ENCODE assay signal across 16 cellular contexts in the genomic region with DNA sequence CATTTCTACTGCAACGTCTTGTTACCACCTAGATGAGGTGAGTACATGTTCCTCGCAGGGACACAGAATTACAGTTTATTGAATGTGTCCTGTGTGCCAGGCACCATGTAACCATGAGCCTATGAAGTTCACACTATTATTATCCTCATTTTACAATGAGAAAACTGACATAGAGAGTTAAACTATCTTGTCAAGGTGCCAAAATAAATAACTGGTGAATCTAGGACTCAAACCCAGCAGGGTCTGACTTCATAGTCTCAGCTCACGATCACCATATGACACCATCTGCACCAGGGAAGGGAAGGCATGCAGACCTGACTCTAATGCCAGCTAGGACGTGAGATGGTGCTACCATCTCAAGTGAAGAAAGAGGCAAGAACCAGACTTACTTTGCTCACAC. TPM values are rescaled to one million over a fixed set of nuclear protein-coding genes. Genes with fewer than 3 reads are reported as not detected.
A peak's percentile ranks its signal among the peaks of the same experiment; 100 is the strongest.
DNase-seq lines count a peak whose midpoint lies in the region; ATAC-seq, FAIRE-seq and TF ChIP-seq lines count a peak whose summit lies in the region.
"Had no signal": no experiment of that assay in that cellular context is flagged by ENCODE, and none has a peak within 500 bp of the region (broad histone marks: within the 10 kb centered on the region; RNA-seq: fewer than 3 reads in every experiment).

No MANE protein-coding gene starts in this region.

- no peaks in the 10 kb centered on the region for H3K36me3 Mint-ChIP-seq in WTC11
- H3K36me3 Mint-ChIP-seq: CD4-positive, alpha-beta memory T cell had no signal

- POLR2A ChIA-PET in HEK293 (lab: Yijun Ruan, JAX) (interaction anchor here (1.2 kb wide), 1 partner anchor 64 kb away, joined by 4 read pairs; a partner anchor contains a TSS), WTC11 (lab: Charles Lee) (no interaction called here)

- TF ChIP-seq CTCF in HEK293 (tag by site-specific recombination; IDR thresholded peaks at IDR 0.05) (no peak), choroid plexus epithelial cell (conservative IDR thresholded peaks at IDR 0.05; ENCODE audit: low read depth, low read length) (no peak), WTC11 (IDR thresholded peaks at IDR 0.05) (no peak)

- H3K4me3 Mint-ChIP-seq in WTC11 = no peak overlapping the region
- H3K4me3 Mint-ChIP-seq: CD4-positive, alpha-beta memory T cell had no signal

- DNase-seq in Daoy (ENCODE audit: low read depth) (peak; percentile 20), choroid plexus epithelial cell (ENCODE audit: low read depth) (peak; percentile 34), urothelium cell line (ENCODE audit: low spot score) (no peak), WTC11 (ENCODE audit: low spot score) (no peak), DMS53 treated with DMSO at 0.1 percent for 48 hours (lab: John Stamatoyannopoulos, UW; ENCODE audit: unreplicated experiment) (no peak)
- DNase-seq: BE2C; CD4-positive, alpha-beta memory T cell; H7 had no signal

- H3K36me3 ChIP-seq in HEK293 (ENCODE audit: control insufficient read depth in 2 of 2, insufficient read depth in 1 of 2, low read length in 2 of 2) = no peaks in the 10 kb centered on the region
- H3K36me3 ChIP-seq: BE2C had no signal

- no peak for ATAC-seq in WTC11
- ATAC-seq: GM12878, HepG2 had no signal

- CTCF ChIA-PET in HEK293 (lab: Yijun Ruan, JAX) = interaction anchor here (1.1 to 1.2 kb wide), 2 partner anchors 9 to 78 kb away, joined by 3 to 4 read pairs; no protein-coding TSS in a partner anchor
- CTCF ChIA-PET in WTC11 (lab: Charles Lee) = no interaction called here

- FAIRE-seq in urothelium cell line (lab: Jason Lieb, UNC) = peak; percentile 65
- FAIRE-seq: A549, GM12878, GM18507, HepG2, HTR-8/SVneo had no signal

- H3K27ac ChIP-seq in HEK293 (ENCODE audit: extremely low read depth, low read depth, low read length) = no peak overlapping the region
- H3K27ac ChIP-seq: A549, C4-2B had no signal

- no peaks in the 10 kb centered on the region for H3K4me1 Mint-ChIP-seq in WTC11
- H3K4me1 Mint-ChIP-seq: CD4-positive, alpha-beta memory T cell had no signal

- no peaks in the 10 kb centered on the region for H3K4me1 ChIP-seq in HEK293 (ENCODE audit: control insufficient read depth, insufficient read depth, low read length)
- H3K4me1 ChIP-seq: A549, BE2C had no signal

- H3K27me3 Mint-ChIP-seq in WTC11 (ENCODE audit: low read depth) = no peaks in the 10 kb centered on the region

- H3K27ac Mint-ChIP-seq in WTC11 = no peak overlapping the region
- H3K27ac Mint-ChIP-seq: CD4-positive, alpha-beta memory T cell had no signal

- no peaks in the 10 kb centered on the region for H3K9me3 Mint-ChIP-seq in WTC11
- H3K9me3 Mint-ChIP-seq: CD4-positive, alpha-beta memory T cell had no signal

- H3K9me3 ChIP-seq in HEK293 (ENCODE audit: control insufficient read depth, insufficient read depth, low read depth, low read length) = no peaks in the 10 kb centered on the region
- H3K9me3 ChIP-seq: A549, BE2C had no signal

- H3K4me3 ChIP-seq in HEK293 (ENCODE audit: low read depth, low read length) (no peak overlapping the region), choroid plexus epithelial cell (ENCODE audit: low read depth, low read length) (no peak overlapping the region)
- H3K4me3 ChIP-seq: A549, GM12878 had no signal

TF ChIP-seq in HEK293, 187 proteins besides CTCF, POLR2A, EP300 and RAD21 (continues in another document):
- no peak for TF ChIP-seq ZNF280C (tag by site-specific recombination; IDR thresholded peaks at IDR 0.05)
- no peak for TF ChIP-seq ZFHX2 (tag by site-specific recombination; conservative IDR thresholded peaks at IDR 0.05)
- TF ChIP-seq ZNF555 (tag by site-specific recombination; conservative IDR thresholded peaks at IDR 0.05) = no peak
- TF ChIP-seq ZNF521 (tag by site-specific recombination; IDR thresholded peaks at IDR 0.05) = no peak
- TF ChIP-seq SCRT2 (tag by site-specific recombination; IDR thresholded peaks at IDR 0.05) = no peak
- no peak for TF ChIP-seq ZBTB10 (tag by site-specific recombination; IDR thresholded peaks at IDR 0.05)
- TF ChIP-seq FEZF1 (tag by site-specific recombination; IDR thresholded peaks at IDR 0.05) = no peak

TF ChIP-seq in WTC11, 78 proteins besides CTCF, POLR2A, EP300 and RAD21 (continues in another document):
- TF ChIP-seq ZBTB21 (CRISPR knock-in tag; IDR thresholded peaks at IDR 0.05; ENCODE audit: borderline replicate concordance) = no peak
- TF ChIP-seq, protein P1, sequence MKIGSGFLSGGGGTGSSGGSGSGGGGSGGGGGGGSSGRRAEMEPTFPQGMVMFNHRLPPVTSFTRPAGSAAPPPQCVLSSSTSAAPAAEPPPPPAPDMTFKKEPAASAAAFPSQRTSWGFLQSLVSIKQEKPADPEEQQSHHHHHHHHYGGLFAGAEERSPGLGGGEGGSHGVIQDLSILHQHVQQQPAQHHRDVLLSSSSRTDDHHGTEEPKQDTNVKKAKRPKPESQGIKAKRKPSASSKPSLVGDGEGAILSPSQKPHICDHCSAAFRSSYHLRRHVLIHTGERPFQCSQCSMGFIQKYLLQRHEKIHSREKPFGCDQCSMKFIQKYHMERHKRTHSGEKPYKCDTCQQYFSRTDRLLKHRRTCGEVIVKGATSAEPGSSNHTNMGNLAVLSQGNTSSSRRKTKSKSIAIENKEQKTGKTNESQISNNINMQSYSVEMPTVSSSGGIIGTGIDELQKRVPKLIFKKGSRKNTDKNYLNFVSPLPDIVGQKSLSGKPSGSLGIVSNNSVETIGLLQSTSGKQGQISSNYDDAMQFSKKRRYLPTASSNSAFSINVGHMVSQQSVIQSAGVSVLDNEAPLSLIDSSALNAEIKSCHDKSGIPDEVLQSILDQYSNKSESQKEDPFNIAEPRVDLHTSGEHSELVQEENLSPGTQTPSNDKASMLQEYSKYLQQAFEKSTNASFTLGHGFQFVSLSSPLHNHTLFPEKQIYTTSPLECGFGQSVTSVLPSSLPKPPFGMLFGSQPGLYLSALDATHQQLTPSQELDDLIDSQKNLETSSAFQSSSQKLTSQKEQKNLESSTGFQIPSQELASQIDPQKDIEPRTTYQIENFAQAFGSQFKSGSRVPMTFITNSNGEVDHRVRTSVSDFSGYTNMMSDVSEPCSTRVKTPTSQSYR (CRISPR knock-in tag; IDR thresholded peaks at IDR 0.05) = no peak
- TF ChIP-seq, protein P2, sequence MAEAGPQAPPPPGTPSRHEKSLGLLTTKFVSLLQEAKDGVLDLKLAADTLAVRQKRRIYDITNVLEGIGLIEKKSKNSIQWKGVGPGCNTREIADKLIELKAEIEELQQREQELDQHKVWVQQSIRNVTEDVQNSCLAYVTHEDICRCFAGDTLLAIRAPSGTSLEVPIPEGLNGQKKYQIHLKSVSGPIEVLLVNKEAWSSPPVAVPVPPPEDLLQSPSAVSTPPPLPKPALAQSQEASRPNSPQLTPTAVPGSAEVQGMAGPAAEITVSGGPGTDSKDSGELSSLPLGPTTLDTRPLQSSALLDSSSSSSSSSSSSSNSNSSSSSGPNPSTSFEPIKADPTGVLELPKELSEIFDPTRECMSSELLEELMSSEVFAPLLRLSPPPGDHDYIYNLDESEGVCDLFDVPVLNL (CRISPR knock-in tag; IDR thresholded peaks at IDR 0.05; ENCODE audit: borderline replicate concordance, low read depth) = no peak
- TF ChIP-seq, protein P3, sequence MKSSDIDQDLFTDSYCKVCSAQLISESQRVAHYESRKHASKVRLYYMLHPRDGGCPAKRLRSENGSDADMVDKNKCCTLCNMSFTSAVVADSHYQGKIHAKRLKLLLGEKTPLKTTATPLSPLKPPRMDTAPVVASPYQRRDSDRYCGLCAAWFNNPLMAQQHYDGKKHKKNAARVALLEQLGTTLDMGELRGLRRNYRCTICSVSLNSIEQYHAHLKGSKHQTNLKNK (CRISPR knock-in tag; IDR thresholded peaks at IDR 0.05) = no peak
- no peak for TF ChIP-seq SOX15 (CRISPR knock-in tag; IDR thresholded peaks at IDR 0.05)
- no peak for TF ChIP-seq MLX (CRISPR knock-in tag; IDR thresholded peaks at IDR 0.05)
- TF ChIP-seq ATF1 (CRISPR knock-in tag; IDR thresholded peaks at IDR 0.05) = no peak
- no peak for TF ChIP-seq HMGA2 (CRISPR knock-in tag; IDR thresholded peaks at IDR 0.05)
- TF ChIP-seq GTF2I (CRISPR knock-in tag; conservative IDR thresholded peaks at IDR 0.05) = no peak
- TF ChIP-seq, protein P4, sequence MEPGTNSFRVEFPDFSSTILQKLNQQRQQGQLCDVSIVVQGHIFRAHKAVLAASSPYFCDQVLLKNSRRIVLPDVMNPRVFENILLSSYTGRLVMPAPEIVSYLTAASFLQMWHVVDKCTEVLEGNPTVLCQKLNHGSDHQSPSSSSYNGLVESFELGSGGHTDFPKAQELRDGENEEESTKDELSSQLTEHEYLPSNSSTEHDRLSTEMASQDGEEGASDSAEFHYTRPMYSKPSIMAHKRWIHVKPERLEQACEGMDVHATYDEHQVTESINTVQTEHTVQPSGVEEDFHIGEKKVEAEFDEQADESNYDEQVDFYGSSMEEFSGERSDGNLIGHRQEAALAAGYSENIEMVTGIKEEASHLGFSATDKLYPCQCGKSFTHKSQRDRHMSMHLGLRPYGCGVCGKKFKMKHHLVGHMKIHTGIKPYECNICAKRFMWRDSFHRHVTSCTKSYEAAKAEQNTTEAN (CRISPR knock-in tag; IDR thresholded peaks at IDR 0.05) = no peak
- TF ChIP-seq GABPB1 (CRISPR knock-in tag; IDR thresholded peaks at IDR 0.05) = no peak

RNA-seq across cellular contexts. Expression of gene SELE, which starts 2.4 kb away (rescaled TPM):
- 0.24 and 0.80 TPM in 2 replicates for total RNA-seq in Daoy (2014; rRNA removed; shearing (Covaris generic))
- total RNA-seq in WTC11 (2021) = 0.05 TPM in 1 of 3 replicates, not detected in the others
- total RNA-seq: CD4-positive, alpha-beta memory T cell; G401; GM12878; H7 had no signal

RNA-seq across cellular contexts. Expression of gene SELL, which starts 20.0 kb away (rescaled TPM):
- 0.11 and 7.3 TPM in 2 replicates for total RNA-seq in Daoy (2014; rRNA removed; shearing (Covaris generic))
- 0.26 to 0.85 TPM (median 0.41 TPM) in 3 replicates for total RNA-seq in WTC11 (2021)
- total RNA-seq: G401, H7 had no signal

Comparison
In these comparisons a context has a peak if more than half of its experiments do, and no peak if none do; other contexts are left out.
1. DNase-seq: peak in Daoy (single experiment) and choroid plexus epithelial cell (single experiment); none in urothelium cell line (single experiment), WTC11 (single experiment) and DMS53 treated with DMSO at 0.1 percent for 48 hours (single experiment).